In the genomic region with DNA sequence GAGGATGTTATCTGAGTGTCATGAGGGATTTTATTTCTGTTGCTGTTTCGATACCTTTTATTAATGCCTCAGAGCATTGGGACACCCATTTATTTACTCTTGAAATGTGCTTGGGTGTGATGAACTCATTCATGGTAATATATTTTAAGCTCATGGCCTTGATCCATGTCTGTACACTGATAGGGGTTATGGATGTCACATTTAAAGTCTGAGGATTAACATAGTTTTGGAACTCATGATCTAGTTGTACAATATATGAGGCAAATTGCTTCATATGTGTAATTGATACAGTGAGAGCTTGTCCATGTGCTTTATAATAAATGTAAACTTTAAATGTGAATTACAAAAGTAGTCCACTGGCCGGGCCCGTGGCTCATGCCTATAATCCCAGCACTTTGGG, we compare ENCODE assay signal across 10 cellular contexts. TPM values are rescaled to one million over a fixed set of nuclear protein-coding genes. Genes with fewer than 3 reads are reported as not detected.
DNase-seq lines count a peak whose midpoint lies in the region; ATAC-seq and TF ChIP-seq lines count a peak whose summit lies in the region.
"Had no signal": no experiment of that assay in that cellular context is flagged by ENCODE, and none has a peak within 500 bp of the region (broad histone marks: within the 10 kb centered on the region; RNA-seq: fewer than 3 reads in every experiment).

No MANE protein-coding gene starts in this region.

- DNase-seq in stimulated activated naive CD8-positive, alpha-beta T cell treated with anti-CD3 and anti-CD28 coated beads, Interleukin-15, Interleukin-2, amounts not matched to agents 100 U/mL and 50 U/mL, for 24 hours: no peak
- DNase-seq in mesothelial cell of epicardium (ENCODE audit: low spot score in 2 of 2, unreplicated experiment in 2 of 2) (no peak), islet precursor cell (no peak), activated gamma-delta T cell treated with Interleukin-2 at 50 U/mL for 16 hours (no peak)
- DNase-seq: DMS 273 treated with DMSO at 0.1 percent for 48 hours, spleen had no signal

- no peaks in the 10 kb centered on the region for H3K27me3 Mint-ChIP-seq in stimulated activated naive CD8-positive, alpha-beta T cell treated with anti-CD3 and anti-CD28 coated beads, Interleukin-15, Interleukin-2, amounts not matched to agents 100 ng/mL and 50 ng/mL, for 24 hours
- H3K27me3 Mint-ChIP-seq in brain (peaks cover 8% of the 10 kb centered on the region), mesothelial cell of epicardium (ENCODE audit: low read depth) (no peaks in the 10 kb centered on the region)

- H3K36me3 Mint-ChIP-seq in stimulated activated naive CD8-positive, alpha-beta T cell treated with anti-CD3 and anti-CD28 coated beads, Interleukin-15, Interleukin-2, amounts not matched to agents 100 ng/mL and 50 ng/mL, for 24 hours (ENCODE audit: low read depth): peaks cover 10% of the 10 kb centered on the region
- H3K36me3 Mint-ChIP-seq in brain (peaks cover 25% of the 10 kb centered on the region), mesothelial cell of epicardium (no peaks in the 10 kb centered on the region)

- peaks cover 42% of the 10 kb centered on the region for H3K4me1 Mint-ChIP-seq in stimulated activated naive CD8-positive, alpha-beta T cell treated with anti-CD3 and anti-CD28 coated beads, Interleukin-15, Interleukin-2, amounts not matched to agents 100 ng/mL and 50 ng/mL, for 24 hours (ENCODE audit: low read depth)
- H3K4me1 Mint-ChIP-seq in brain (peaks cover 48% of the 10 kb centered on the region), mesothelial cell of epicardium (peaks cover 26% of the 10 kb centered on the region)

- ATAC-seq in stimulated activated naive CD8-positive, alpha-beta T cell treated with anti-CD3 and anti-CD28 coated beads, Interleukin-15, Interleukin-2, amounts not matched to agents 100 U/mL and 50 U/mL, for 24 hours: no peak
- ATAC-seq in HG03565 (IDR thresholded peaks at IDR 0.05; ENCODE audit: unreplicated experiment) (no peak), HG03460 (IDR thresholded peaks at IDR 0.05; ENCODE audit: unreplicated experiment) (no peak)

- peak overlapping the region; percentile 92 for H3K4me3 Mint-ChIP-seq in stimulated activated naive CD8-positive, alpha-beta T cell treated with anti-CD3 and anti-CD28 coated beads, Interleukin-15, Interleukin-2, amounts not matched to agents 100 ng/mL and 50 ng/mL, for 24 hours
- H3K4me3 Mint-ChIP-seq in brain (peak overlapping the region; percentile 97 to 99 (median 98)), mesothelial cell of epicardium (peak overlapping the region; percentile 96)

- no peaks in the 10 kb centered on the region for H3K9me3 Mint-ChIP-seq in stimulated activated naive CD8-positive, alpha-beta T cell treated with anti-CD3 and anti-CD28 coated beads, Interleukin-15, Interleukin-2, amounts not matched to agents 100 ng/mL and 50 ng/mL, for 24 hours
- peaks cover 0 to 3% (median 0%) of the 10 kb centered on the region in 5 experiments for H3K9me3 Mint-ChIP-seq in brain
- H3K9me3 Mint-ChIP-seq in mesothelial cell of epicardium: no peaks in the 10 kb centered on the region

- TF ChIP-seq CTCF in brain (conservative IDR thresholded peaks at IDR 0.05) (no peak), mesothelial cell of epicardium (IDR thresholded peaks at IDR 0.05; ENCODE audit: unreplicated experiment) (no peak)

- H3K27ac Mint-ChIP-seq in stimulated activated naive CD8-positive, alpha-beta T cell treated with anti-CD3 and anti-CD28 coated beads, Interleukin-15, Interleukin-2, amounts not matched to agents 100 ng/mL and 50 ng/mL, for 24 hours: peak overlapping the region; percentile 29
- H3K27ac Mint-ChIP-seq in brain (peak overlapping the region; percentile 96 to 100 (median 99)), mesothelial cell of epicardium (peak overlapping the region; percentile 99)

RNA-seq across cellular contexts. Expression of gene ZRANB1, which starts 23.0 kb away (rescaled TPM):
- 18.7 TPM for polyA plus RNA-seq in brain (ENCODE audit: insufficient read depth, low read depth, low replicate concordance)
- 30.2 to 31.2 TPM (median 30.8 TPM) in 3 replicates for total RNA-seq in mesothelial cell of epicardium

Comparison
In these comparisons a context has a peak if more than half of its experiments do, and no peak if none do; other contexts are left out.
1. H3K27ac Mint-ChIP-seq: peak in every context shown above with its lines; median percentile 99 in brain; 99 in mesothelial cell of epicardium; 29 in stimulated activated naive CD8-positive, alpha-beta T cell treated with anti-CD3 and anti-CD28 coated beads, Interleukin-15, Interleukin-2, amounts not matched to agents 100 ng/mL and 50 ng/mL, for 24 hours.